Comparison of ENCODE assay signal across 12 cellular contexts in the genomic region with DNA sequence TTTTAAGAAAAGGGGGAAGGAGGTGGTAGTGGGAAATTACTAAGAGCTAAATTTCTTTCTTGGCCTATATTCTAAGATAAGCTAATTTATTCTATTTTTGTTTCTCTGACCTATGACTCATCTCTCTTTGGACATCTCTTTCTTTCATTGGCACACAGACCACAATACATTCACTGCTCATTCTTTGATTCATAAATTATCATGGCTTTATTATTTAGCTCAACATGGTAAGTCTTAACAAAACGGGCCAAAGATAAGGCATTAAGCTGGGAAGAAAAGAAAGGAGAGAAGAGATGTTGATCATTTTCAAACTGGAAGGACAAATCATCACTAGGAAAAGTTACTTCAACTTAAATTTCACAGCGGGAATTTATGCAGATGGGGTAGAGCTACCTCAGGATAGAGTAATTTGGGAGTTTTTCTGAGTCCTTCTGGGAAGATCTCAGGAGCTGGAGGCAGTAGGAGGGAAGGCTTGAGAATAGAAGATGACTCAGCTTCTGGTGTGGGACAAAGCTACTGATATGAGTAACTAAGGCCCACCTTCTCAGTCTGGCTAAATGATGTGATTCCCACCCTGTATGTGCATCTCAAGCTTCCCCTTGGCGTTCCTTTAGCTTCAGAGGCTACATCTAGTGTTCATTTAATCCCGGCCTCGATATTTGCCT. TPM values are rescaled to one million over a fixed set of nuclear protein-coding genes. Genes with fewer than 3 reads are reported as not detected.
DNase-seq lines count a peak whose midpoint lies in the region; ATAC-seq, FAIRE-seq and TF ChIP-seq lines count a peak whose summit lies in the region.
"Had no signal": no experiment of that assay in that cellular context is flagged by ENCODE, and none has a peak within 500 bp of the region (broad histone marks: within the 10 kb centered on the region; RNA-seq: fewer than 3 reads in every experiment).

No MANE protein-coding gene starts in this region.

- H3K9me3 Mint-ChIP-seq in osteocyte (ENCODE audit: unreplicated experiment) = no peaks in the 10 kb centered on the region
- H3K9me3 Mint-ChIP-seq: activated T-helper 1 cell treated with anti-CD3 and anti-CD28 coated beads, Interleukin-12 subunit alpha, Interleukin-12 subunit beta, Interleukin-2, Interleukin-4 antibody, amounts not matched to agents 30 ng/mL and 10 ng/mL and 1 ng/mL, durations not matched to agents 14 hours and 24 hours and 36 hours had no signal

- intact Hi-C loops in left cardiac atrium (cut with DNase I) = no loop called here

- H3K4me1 Mint-ChIP-seq in osteocyte (ENCODE audit: unreplicated experiment) = peaks cover 63% of the 10 kb centered on the region

- H3K27ac Mint-ChIP-seq in osteocyte (ENCODE audit: unreplicated experiment) = peak overlapping the region; percentile 53
- H3K27ac Mint-ChIP-seq: activated T-helper 1 cell treated with anti-CD3 and anti-CD28 coated beads, Interleukin-12 subunit alpha, Interleukin-12 subunit beta, Interleukin-2, Interleukin-4 antibody, amounts not matched to agents 30 ng/mL and 10 ng/mL and 1 ng/mL, durations not matched to agents 14 hours and 24 hours and 36 hours had no signal

- no peaks in the 10 kb centered on the region for H3K27me3 Mint-ChIP-seq in osteocyte (ENCODE audit: unreplicated experiment)

- FAIRE-seq in GM18507 (lab: Jason Lieb, UNC) = peak; percentile 12
- FAIRE-seq: pancreas had no signal

- no peak overlapping the region for H3K4me3 Mint-ChIP-seq in osteocyte (ENCODE audit: unreplicated experiment)
- H3K4me3 Mint-ChIP-seq: activated T-helper 1 cell treated with anti-CD3 and anti-CD28 coated beads, Interleukin-12 subunit alpha, Interleukin-12 subunit beta, Interleukin-2, Interleukin-4 antibody, amounts not matched to agents 30 ng/mL and 10 ng/mL and 1 ng/mL, durations not matched to agents 14 hours and 24 hours and 36 hours had no signal

- ATAC-seq in left cardiac atrium = no peak
- ATAC-seq: pancreas, upper lobe of right lung had no signal

- in situ Hi-C loops in astrocyte of the spinal cord (cut with HindIII; ENCODE audit: low sequenced_read_pairs) (no loop called here), GM13976 (cut with MboI; ENCODE audit: low sequenced_read_pairs, unreplicated experiment) (loop anchor here (25.0 kb wide), 2 partner anchors 747 to 1072 kb away; no protein-coding TSS in a partner anchor)

- DNase-seq in GM18507 (ENCODE audit: extremely low spot score, insufficient read length, low read depth) = no peak
- DNase-seq in HT1080 (ENCODE audit: low read depth) = peak; percentile 80
- DNase-seq in astrocyte of the spinal cord (ENCODE audit: low read depth, low spot score) = peak; percentile 79
- DNase-seq in osteocyte (ENCODE audit: extremely low spot score, unreplicated experiment) = no peak
- DNase-seq in dedifferentiated amniotic fluid mesenchymal stem cell (ENCODE audit: extremely low spot score) = no peak
- no peak for DNase-seq in GM13976 (ENCODE audit: low spot score)
- no peak for DNase-seq in left cardiac atrium
- DNase-seq in middle frontal gyrus (ENCODE audit: extremely low spot score, low spot score) = no peak
- DNase-seq: dorsolateral prefrontal cortex, pancreas, upper lobe of right lung had no signal

- TF ChIP-seq CTCF in astrocyte of the spinal cord (IDR thresholded peaks at IDR 0.05; ENCODE audit: low read depth, low read length) (no peak), osteocyte (IDR thresholded peaks at IDR 0.05) (no peak), GM13976 (IDR thresholded peaks at IDR 0.05; ENCODE audit: borderline replicate concordance, control extremely low read depth, extremely low read depth, insufficient read depth, missing control alignments) (no peak)

- H3K4me3 ChIP-seq in astrocyte of the spinal cord (ENCODE audit: low read depth, low read length) = no peak overlapping the region
- H3K4me3 ChIP-seq: dorsolateral prefrontal cortex, pancreas, upper lobe of right lung had no signal

- H3K36me3 Mint-ChIP-seq in osteocyte (ENCODE audit: unreplicated experiment) = no peaks in the 10 kb centered on the region

RNA-seq across cellular contexts. Expression of a gene that starts 7.5 kb away (rescaled TPM):
- 127 and 136 TPM in 2 replicates for total RNA-seq in HT1080 (2014; rRNA removed; shearing (Covaris generic))
- polyA plus RNA-seq in HT1080 (2015; cell fraction: cytosol; rRNA removed) = 79.9 and 102 TPM in 2 replicates
- 246 and 259 TPM in 2 replicates for polyA plus RNA-seq in HT1080 (2015; cell fraction: nucleus; rRNA removed)
- total RNA-seq in osteocyte = 242 and 253 TPM in 2 replicates
- total RNA-seq in left cardiac atrium = 1 to 10 TPM; 5.8 to 7.4 TPM

Comparison
In these comparisons a context has a peak if more than half of its experiments do, and no peak if none do; other contexts are left out.
1. DNase-seq: peak in HT1080 (single experiment) and astrocyte of the spinal cord (single experiment); none in GM18507 (single experiment), osteocyte (single experiment), dedifferentiated amniotic fluid mesenchymal stem cell (single experiment), GM13976 (single experiment), left cardiac atrium (single experiment) and middle frontal gyrus (single experiment).
2. RNA of a gene that starts 7.5 kb away (total RNA-seq): 242 to 253 TPM in osteocyte and 127 to 136 TPM in HT1080; 5.8 to 7.4 TPM in left cardiac atrium; every median in the first group is over 10 times any median in the second.